14 cellular contexts compared by ENCODE assay signal in genomic region chr7:110877086-110877485, GRCh38.
"Had no signal": no experiment of that assay in that cellular context is flagged by ENCODE, and none has a peak within 500 bp of the region (broad histone marks: within the 10 kb centered on the region; RNA-seq: fewer than 3 reads in every experiment).

No MANE protein-coding gene starts in this region.

- ATAC-seq: left lobe of liver; stimulated activated naive B cell treated with anti-CD40 and anti-IgM and Interleukin-4, amounts not matched to agents 10 μg/mL and 1 μg/mL and 100 μg/mL, for 72 hours had no signal

- H3K4me3 ChIP-seq: smooth muscle cell had no signal

- H3K27ac ChIP-seq: brain microvascular endothelial cell had no signal

- H3K27me3 ChIP-seq: brain microvascular endothelial cell had no signal

- DNase-seq: activated B cell treated with CpG ODN at 0.5 μM for 24 hours; activated CD4-positive, alpha-beta T cell treated with anti-CD3 and anti-CD28 coated beads, Interleukin-2, amount 10 ng/mL, durations not matched to agents 24 days and 14 days; amniotic stem cell; brain microvascular endothelial cell; dermis blood vessel endothelial cell; erythroblast; glutamatergic neuron; immature natural killer cell; retina; stimulated activated naive B cell treated with anti-CD40 and anti-IgM and Interleukin-4, amounts not matched to agents 10 μg/mL and 1 μg/mL and 100 μg/mL, for 72 hours; substantia nigra; trophoblast cell had no signal

- H3K36me3 ChIP-seq: brain microvascular endothelial cell had no signal

- H3K4me2 ChIP-seq: smooth muscle cell had no signal
